ENCODE assay signal across 10 cellular contexts in the genomic region with DNA sequence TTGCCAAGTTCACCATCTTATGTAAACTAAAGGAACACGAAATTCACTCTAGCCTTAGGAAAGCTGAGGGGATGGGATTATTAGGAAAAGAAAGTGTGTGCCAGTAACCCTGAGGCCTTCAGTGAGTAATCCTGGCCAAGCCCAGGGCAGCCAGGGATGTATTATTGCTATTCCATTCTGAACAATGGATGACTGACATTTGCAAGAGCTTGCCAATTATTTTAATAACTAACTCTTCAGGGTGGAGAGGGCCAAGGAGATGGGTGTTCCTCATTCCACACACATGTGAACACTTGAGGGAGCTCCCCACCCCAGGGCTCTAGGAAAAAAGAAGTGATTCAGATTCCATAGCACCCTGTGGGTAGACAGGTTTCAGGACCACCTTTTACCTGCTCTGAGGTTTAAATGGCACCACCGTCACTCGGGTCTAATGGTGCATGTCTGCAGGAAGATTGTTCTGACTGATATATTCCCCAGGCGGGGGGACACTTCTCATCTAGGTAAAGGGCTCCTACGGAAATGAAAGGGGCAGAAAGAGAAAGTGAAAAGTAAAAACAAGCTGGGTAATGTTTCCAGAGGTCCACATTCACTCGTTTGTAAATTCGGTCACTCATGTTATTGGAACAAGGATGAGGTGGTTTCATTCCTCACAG.
DNase-seq lines count a peak whose midpoint lies in the region; ATAC-seq and TF ChIP-seq lines count a peak whose summit lies in the region.
"Had no signal": no experiment of that assay in that cellular context is flagged by ENCODE, and none has a peak within 500 bp of the region (broad histone marks: within the 10 kb centered on the region; RNA-seq: fewer than 3 reads in every experiment).

No MANE protein-coding gene starts in this region.

- DNase-seq in NCI-H226 (peak; percentile 94), foreskin fibroblast (peak; percentile 42 to 79), hypothalamus (lab: John Stamatoyannopoulos, UW) (no peak)
- DNase-seq in stimulated activated naive B cell treated with anti-CD40 and anti-IgM and Interleukin-4, amounts not matched to agents 10 μg/mL and 1 μg/mL and 100 μg/mL, for 72 hours = peak; percentile 44
- no peak for DNase-seq in activated CD4-positive, alpha-beta T cell treated with anti-CD3 and anti-CD28 coated beads for 4 hours
- DNase-seq: activated T-cell treated with anti-CD3 and anti-CD28 coated beads, Interleukin-2, amount 50 U/mL, for 4 hours; SHP77 treated with DMSO at 0.1 percent for 48 hours had no signal

- peak; percentile 60 for ATAC-seq in GM21786 (IDR thresholded peaks at IDR 0.05; ENCODE audit: unreplicated experiment)
- ATAC-seq in stimulated activated naive B cell treated with anti-CD40 and anti-IgM and Interleukin-4, amounts not matched to agents 10 μg/mL and 1 μg/mL and 100 μg/mL, for 72 hours (replicated peaks) = peak; percentile 92 to 95
- ATAC-seq in GM18873 (IDR thresholded peaks at IDR 0.05; ENCODE audit: low FRiP score, unreplicated experiment) = no peak
- ATAC-seq: activated T-cell treated with anti-CD3 and anti-CD28 coated beads, Interleukin-2, amount 50 U/mL, for 4 hours had no signal

- H3K9me3 Mint-ChIP-seq in stimulated activated naive B cell treated with anti-CD40 and anti-IgM and Interleukin-4, amounts not matched to agents 10 μg/mL and 1 μg/mL and 100 μg/mL, for 72 hours = no peaks in the 10 kb centered on the region
- H3K9me3 Mint-ChIP-seq: activated T-cell treated with anti-CD3 and anti-CD28 coated beads, Interleukin-2, amount 50 U/mL, for 4 hours had no signal

- peaks cover 0 to 15% of the 10 kb centered on the region in 2 donors for H3K27me3 Mint-ChIP-seq in stimulated activated naive B cell treated with anti-CD40 and anti-IgM and Interleukin-4, amounts not matched to agents 10 μg/mL and 1 μg/mL and 100 μg/mL, for 72 hours

- no peak for TF ChIP-seq CTCF in foreskin fibroblast (IDR thresholded peaks at IDR 0.05; ENCODE audit: low read depth, low read length)

- no peak overlapping the region for H3K27ac Mint-ChIP-seq in stimulated activated naive B cell treated with anti-CD40 and anti-IgM and Interleukin-4, amounts not matched to agents 10 μg/mL and 1 μg/mL and 100 μg/mL, for 72 hours

- peaks cover 20% of the 10 kb centered on the region in 2 donors for H3K4me1 Mint-ChIP-seq in stimulated activated naive B cell treated with anti-CD40 and anti-IgM and Interleukin-4, amounts not matched to agents 10 μg/mL and 1 μg/mL and 100 μg/mL, for 72 hours

- H3K4me3 Mint-ChIP-seq in stimulated activated naive B cell treated with anti-CD40 and anti-IgM and Interleukin-4, amounts not matched to agents 10 μg/mL and 1 μg/mL and 100 μg/mL, for 72 hours = no peak overlapping the region
- H3K4me3 Mint-ChIP-seq: activated T-cell treated with anti-CD3 and anti-CD28 coated beads, Interleukin-2, amount 50 U/mL, for 4 hours had no signal

- peaks cover 0 to 8% of the 10 kb centered on the region in 2 donors for H3K36me3 Mint-ChIP-seq in stimulated activated naive B cell treated with anti-CD40 and anti-IgM and Interleukin-4, amounts not matched to agents 10 μg/mL and 1 μg/mL and 100 μg/mL, for 72 hours

- no peak overlapping the region for H3K4me3 ChIP-seq in foreskin fibroblast (ENCODE audit: low read depth in 1 of 2, low read length in 2 of 2)
- H3K4me3 ChIP-seq: gastrocnemius medialis had no signal

Comparison
In these comparisons a context has a peak if more than half of its experiments do, and no peak if none do; other contexts are left out.
1. DNase-seq: peak in NCI-H226 (single experiment), foreskin fibroblast (2 of 2) and stimulated activated naive B cell treated with anti-CD40 and anti-IgM and Interleukin-4, amounts not matched to agents 10 μg/mL and 1 μg/mL and 100 μg/mL, for 72 hours (single experiment); none in activated CD4-positive, alpha-beta T cell treated with anti-CD3 and anti-CD28 coated beads for 4 hours (0 of 2) and hypothalamus (0 of 51).